In genomic region chr10:20686236-20686635, GRCh38 we compare ENCODE assay signal across 12 cellular contexts.
DNase-seq lines count a peak whose midpoint lies in the region; ATAC-seq and TF ChIP-seq lines count a peak whose summit lies in the region.
"Had no signal": no experiment of that assay in that cellular context is flagged by ENCODE, and none has a peak within 500 bp of the region (broad histone marks: within the 10 kb centered on the region; RNA-seq: fewer than 3 reads in every experiment).

No MANE protein-coding gene starts in this region.

- peaks cover 15% of the 10 kb centered on the region for H3K4me1 Mint-ChIP-seq in nephron progenitor cell

- peak; percentile 38 to 71 for ATAC-seq in left cardiac atrium

- H3K27me3 Mint-ChIP-seq in nephron progenitor cell (ENCODE audit: low read depth, poor library complexity): no peaks in the 10 kb centered on the region
- H3K27me3 Mint-ChIP-seq: CD4-positive, alpha-beta T cell had no signal

- no peaks in the 10 kb centered on the region for H3K36me3 Mint-ChIP-seq in nephron progenitor cell (ENCODE audit: low read depth)

- in situ Hi-C loops in ACHN (cut with HindIII; ENCODE audit: low pct_ligation_motif_present, low pct_unique_long_range_greater_than_20kb, low sequenced_read_pairs): no loop called here

- no peak for TF ChIP-seq CTCF in nephron progenitor cell (IDR thresholded peaks at IDR 0.05)

- intact Hi-C loops in left cardiac atrium (cut with DNase I): no loop called here

- no peak overlapping the region for H3K4me3 Mint-ChIP-seq in nephron progenitor cell
- H3K4me3 Mint-ChIP-seq: CD4-positive, alpha-beta T cell had no signal

- DNase-seq in ecto neural progenitor cell (ENCODE audit: low spot score) (peak; percentile 6), left cardiac atrium (no peak), nephron progenitor cell (no peak), ACHN (no peak), NCI-H526 (lab: John Stamatoyannopoulos, UW) (no peak), NCI-H1105 (lab: John Stamatoyannopoulos, UW) (no peak)
- DNase-seq: AML-193; Caco-2; CD4-positive, alpha-beta T cell; GDM1; GM23248; HCEC 1CT had no signal

- peak overlapping the region; percentile 41 for H3K27ac Mint-ChIP-seq in nephron progenitor cell
- H3K27ac Mint-ChIP-seq: CD4-positive, alpha-beta T cell had no signal

- H3K9me3 Mint-ChIP-seq in nephron progenitor cell: no peaks in the 10 kb centered on the region
